2 cellular contexts compared by ENCODE assay signal in the genomic region with DNA sequence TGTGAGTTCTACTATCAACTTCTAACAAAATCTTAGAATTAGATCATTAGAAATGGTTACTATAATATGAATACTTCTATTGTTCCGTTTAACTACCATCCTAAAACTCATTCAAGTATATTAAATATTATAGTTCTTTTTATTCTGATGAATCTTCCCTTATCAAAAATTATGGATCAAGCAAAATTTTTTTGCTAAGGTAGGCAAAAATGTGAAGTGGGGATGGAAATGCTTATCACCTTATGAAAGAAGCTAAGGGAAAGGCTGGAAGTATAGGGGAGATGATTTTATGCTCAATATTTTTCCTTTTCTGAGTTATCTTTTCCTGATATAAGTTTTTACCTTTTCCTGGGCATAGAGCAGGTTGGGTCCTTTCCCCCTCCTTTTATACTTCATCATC.
A peak's percentile ranks its signal among the peaks of the same experiment; 100 is the strongest.
TF ChIP-seq lines count a peak whose summit lies in the region.

No MANE protein-coding gene starts in this region.

TF ChIP-seq in HepG2, 621 proteins besides CTCF, POLR2A, EP300 and RAD21:
- TF ChIP-seq MAFF (IDR thresholded peaks at IDR 0.05; ENCODE audit: low read depth, low read length): peak; percentile 85
- TF ChIP-seq MAFK (conservative IDR thresholded peaks at IDR 0.05 in 1 of 2, IDR thresholded peaks at IDR 0.05 in 1 of 2; ENCODE audit: low read length in 2 of 2): peak; percentile 72 to 91
- TF ChIP-seq, protein P1, sequence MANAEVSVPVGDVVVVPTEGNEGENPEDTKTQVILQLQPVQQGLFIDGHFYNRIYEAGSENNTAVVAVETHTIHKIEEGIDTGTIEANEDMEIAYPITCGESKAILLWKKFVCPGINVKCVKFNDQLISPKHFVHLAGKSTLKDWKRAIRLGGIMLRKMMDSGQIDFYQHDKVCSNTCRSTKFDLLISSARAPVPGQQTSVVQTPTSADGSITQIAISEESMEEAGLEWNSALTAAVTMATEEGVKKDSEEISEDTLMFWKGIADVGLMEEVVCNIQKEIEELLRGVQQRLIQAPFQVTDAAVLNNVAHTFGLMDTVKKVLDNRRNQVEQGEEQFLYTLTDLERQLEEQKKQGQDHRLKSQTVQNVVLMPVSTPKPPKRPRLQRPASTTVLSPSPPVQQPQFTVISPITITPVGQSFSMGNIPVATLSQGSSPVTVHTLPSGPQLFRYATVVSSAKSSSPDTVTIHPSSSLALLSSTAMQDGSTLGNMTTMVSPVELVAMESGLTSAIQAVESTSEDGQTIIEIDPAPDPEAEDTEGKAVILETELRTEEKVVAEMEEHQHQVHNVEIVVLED (CRISPR knock-in tag; IDR thresholded peaks at IDR 0.05; ENCODE audit: borderline replicate concordance): no peak

TF ChIP-seq in H1, 55 proteins besides CTCF, POLR2A, EP300 and RAD21:
- TF ChIP-seq FOSL1 (IDR thresholded peaks at IDR 0.05; ENCODE audit: insufficient read depth, low read depth, low read length) (no peak), BRCA1 (IDR thresholded peaks at IDR 0.05; ENCODE audit: low read depth, low read length) (no peak), MAFK (IDR thresholded peaks at IDR 0.05; ENCODE audit: low read depth, low read length) (peak; percentile 5; the same call in 1 of the 2 replicates), KDM1A (IDR thresholded peaks at IDR 0.05; ENCODE audit: borderline replicate concordance, low read length) (no peak), RFX5 (IDR thresholded peaks at IDR 0.05; ENCODE audit: borderline replicate concordance, low read depth, low read length) (no peak)
- TF ChIP-seq, protein P2, sequence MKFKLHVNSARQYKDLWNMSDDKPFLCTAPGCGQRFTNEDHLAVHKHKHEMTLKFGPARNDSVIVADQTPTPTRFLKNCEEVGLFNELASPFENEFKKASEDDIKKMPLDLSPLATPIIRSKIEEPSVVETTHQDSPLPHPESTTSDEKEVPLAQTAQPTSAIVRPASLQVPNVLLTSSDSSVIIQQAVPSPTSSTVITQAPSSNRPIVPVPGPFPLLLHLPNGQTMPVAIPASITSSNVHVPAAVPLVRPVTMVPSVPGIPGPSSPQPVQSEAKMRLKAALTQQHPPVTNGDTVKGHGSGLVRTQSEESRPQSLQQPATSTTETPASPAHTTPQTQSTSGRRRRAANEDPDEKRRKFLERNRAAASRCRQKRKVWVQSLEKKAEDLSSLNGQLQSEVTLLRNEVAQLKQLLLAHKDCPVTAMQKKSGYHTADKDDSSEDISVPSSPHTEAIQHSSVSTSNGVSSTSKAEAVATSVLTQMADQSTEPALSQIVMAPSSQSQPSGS (IDR thresholded peaks at IDR 0.05; ENCODE audit: low read length): no peak
